Comparison of ENCODE assay signal across 8 cellular contexts in the genomic region with DNA sequence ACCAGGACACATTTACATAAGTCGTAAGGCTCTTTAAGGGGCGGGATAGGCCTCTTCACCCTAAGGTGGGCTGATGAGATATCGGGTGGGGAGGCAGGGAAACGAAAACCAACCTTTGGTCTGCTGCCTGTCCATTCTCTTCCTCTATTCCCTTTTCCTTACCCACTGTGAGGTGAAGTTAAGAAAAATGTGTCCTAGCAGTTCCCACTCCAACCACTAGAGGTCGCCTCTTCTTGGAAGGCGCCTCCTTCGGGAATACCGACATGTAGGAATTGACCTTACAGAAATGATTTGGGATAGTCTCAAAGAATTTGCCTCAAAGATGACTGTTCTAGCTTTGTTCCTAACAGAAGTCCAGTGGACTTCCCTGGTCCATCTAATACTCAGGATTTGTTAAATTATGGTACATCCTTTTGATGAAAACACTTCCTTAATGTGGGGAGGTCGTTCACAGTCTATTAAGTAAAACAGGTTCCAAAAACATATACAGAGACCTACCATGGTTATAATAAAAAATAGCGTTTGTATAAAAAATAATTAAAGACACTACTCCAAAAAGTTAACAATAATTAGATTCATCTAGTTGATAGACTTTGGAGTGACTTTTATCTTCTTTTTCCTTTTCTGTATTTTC. TPM values are rescaled to one million over a fixed set of nuclear protein-coding genes. Genes with fewer than 3 reads are reported as not detected.
DNase-seq lines count a peak whose midpoint lies in the region; ATAC-seq, FAIRE-seq and TF ChIP-seq lines count a peak whose summit lies in the region.

No MANE protein-coding gene starts in this region.

- no peak overlapping the region for H3K4me3 Mint-ChIP-seq in chondrocyte (ENCODE audit: unreplicated experiment)

- WGBS in lower leg skin, 2 donors, result 19 to 20% methylated on average over 10 of the region's 10 CpGs

- TF ChIP-seq CTCF in chondrocyte (IDR thresholded peaks at IDR 0.05) (peak; percentile 97), lower leg skin (IDR thresholded peaks at IDR 0.05) (peak in 1 of 3 donors; percentile 60)

- FAIRE-seq in GM19239 (lab: Jason Lieb, UNC), result peak; percentile 73

- DNase-seq in COR-L47 (lab: John Stamatoyannopoulos, UW) (peak; percentile 50), GM19239 (ENCODE audit: insufficient read length, low spot score) (no peak), NCI-H526 treated with DMSO at 0.1 percent for 48 hours (lab: John Stamatoyannopoulos, UW) (peak; percentile 32), chondrocyte (ENCODE audit: low spot score) (no peak), lower leg skin (ENCODE audit: low spot score in 2 of 2) (peak; percentile 62 to 91), KG1 (lab: John Stamatoyannopoulos, UW) (no peak)

- H3K9me3 Mint-ChIP-seq in chondrocyte (ENCODE audit: low read depth), result no peaks in the 10 kb centered on the region

- no peaks in the 10 kb centered on the region for H3K27me3 Mint-ChIP-seq in chondrocyte (ENCODE audit: low read depth)

- H3K4me1 Mint-ChIP-seq in chondrocyte (ENCODE audit: low read depth), result peaks cover 26% of the 10 kb centered on the region

- TF ChIP-seq POLR2A in lower leg skin (IDR thresholded peaks at IDR 0.05), result no peak

- H3K27ac Mint-ChIP-seq in chondrocyte (ENCODE audit: unreplicated experiment), result no peak overlapping the region

- ATAC-seq in GM18502 (IDR thresholded peaks at IDR 0.05; ENCODE audit: poor library complexity, unreplicated experiment) (no peak), HG02852 (IDR thresholded peaks at IDR 0.05; ENCODE audit: unreplicated experiment) (no peak)

- intact Hi-C loops in lower leg skin (cut with DNase I; ENCODE audit: low total_unique reads), result loop anchor here (5.0 kb wide), 1 partner anchor 272 kb away; no protein-coding TSS in a partner anchor

- H3K4me3 ChIP-seq in lower leg skin (ENCODE audit: low read depth, poor library complexity, severe bottlenecking), result no peak overlapping the region

- peaks cover 2% of the 10 kb centered on the region for H3K36me3 Mint-ChIP-seq in chondrocyte (ENCODE audit: low read depth)

RNA-seq across cellular contexts. Expression of a gene that starts 14.1 kb away (rescaled TPM):
- 3.5 to 12.4 TPM (median 5.8 TPM) in 3 replicates for total RNA-seq in chondrocyte
- total RNA-seq in lower leg skin, result 10 to 100 TPM in 1 of 4 donors, 1 to 10 TPM in 3; 2.2 to 13.7 (median 3.5) TPM

RNA-seq across cellular contexts. Expression of a gene that starts 58.4 kb away (rescaled TPM):
- 86.1 to 98.9 TPM (median 94.9 TPM) in 3 replicates for total RNA-seq in chondrocyte
- total RNA-seq in lower leg skin, result 100 to 1,000 TPM in 3 of 4 donors, 10 to 100 TPM in 1; 90.0 to 247 (median 144) TPM

Comparison
In these comparisons a context has a peak if more than half of its experiments do, and no peak if none do; other contexts are left out.
1. DNase-seq: peak in COR-L47 (single experiment), NCI-H526 treated with DMSO at 0.1 percent for 48 hours (single experiment) and lower leg skin (2 of 2); none in GM19239 (single experiment), chondrocyte (single experiment) and KG1 (single experiment).